20 cellular contexts compared by ENCODE assay signal in the genomic region with DNA sequence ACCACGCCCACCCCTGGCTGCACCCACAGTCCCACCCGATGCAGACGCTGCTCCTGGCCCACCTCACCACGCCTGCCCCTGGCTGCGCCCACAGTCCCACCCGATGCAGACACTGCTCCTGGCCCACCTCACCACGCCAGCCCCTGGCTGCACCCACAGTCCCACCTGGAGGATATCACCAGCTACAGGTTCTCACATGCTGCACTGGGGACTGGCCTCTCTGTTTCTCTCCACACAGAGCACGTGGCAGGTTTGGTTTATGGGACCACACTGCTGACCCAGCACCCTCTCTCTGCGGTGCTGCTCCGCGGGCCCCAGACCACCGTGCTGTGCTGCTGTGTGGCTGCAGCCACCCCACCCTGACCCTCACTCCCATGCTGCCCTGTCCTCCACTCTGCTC.
A peak's percentile ranks its signal among the peaks of the same experiment; 100 is the strongest.
DNase-seq lines count a peak whose midpoint lies in the region; ATAC-seq and TF ChIP-seq lines count a peak whose summit lies in the region.
"Had no signal": no experiment of that assay in that cellular context is flagged by ENCODE, and none has a peak within 500 bp of the region (broad histone marks: within the 10 kb centered on the region; RNA-seq: fewer than 3 reads in every experiment).

No MANE protein-coding gene starts in this region.

- H3K4me3 ChIP-seq in coronary artery (no peak overlapping the region), neuronal stem cell (ENCODE audit: low read length in 2 of 2) (no peak overlapping the region)

- H4K91ac ChIP-seq in neuronal stem cell (ENCODE audit: low read depth, low read length, poor library complexity) = peak overlapping the region; percentile 82

- H3K18ac ChIP-seq in neuronal stem cell (ENCODE audit: low read length) = peak overlapping the region; percentile 75

- no peak overlapping the region for H3K4ac ChIP-seq in neuronal stem cell (ENCODE audit: low read length)

- BruUV-seq in Calu3 (replicated peaks; lab: Mats Ljungman, UMichigan) = no TSS peak

- no peak overlapping the region for H2AFZ ChIP-seq in neuronal stem cell (ENCODE audit: low read length)

- H2BK120ac ChIP-seq in neuronal stem cell (ENCODE audit: low read depth, low read length) = peak overlapping the region; percentile 24

- no peak overlapping the region for H3K27ac Mint-ChIP-seq in natural killer cell treated with Interleukin-12 subunit alpha and Interleukin-12 subunit beta and Interleukin-15 and Interleukin-18, amount 100 ng/mL, for 72 hours
- H3K27ac Mint-ChIP-seq in natural killer cell = no peak overlapping the region
- no peak overlapping the region for H3K27ac Mint-ChIP-seq in Calu3 (ENCODE audit: unreplicated experiment)
- H3K27ac Mint-ChIP-seq: CD8-positive, alpha-beta memory T cell had no signal

- H3K23ac ChIP-seq in neuronal stem cell (ENCODE audit: low read depth, low read length, poor library complexity) = no peak overlapping the region

- peak overlapping the region; percentile 99 for H2BK12ac ChIP-seq in neuronal stem cell (ENCODE audit: low read length)

- H3K36me3 ChIP-seq in neuronal stem cell (replicated peaks in 1 of 2; ENCODE audit: control insufficient read depth in 2 of 2, insufficient read depth in 2 of 2, low read length in 2 of 2) = no peaks in the 10 kb centered on the region

- H3K36me3 Mint-ChIP-seq in natural killer cell treated with Interleukin-12 subunit alpha and Interleukin-12 subunit beta and Interleukin-15 and Interleukin-18, amount 100 ng/mL, for 72 hours = no peaks in the 10 kb centered on the region
- H3K36me3 Mint-ChIP-seq in natural killer cell (no peaks in the 10 kb centered on the region), Calu3 (ENCODE audit: insufficient read depth, unreplicated experiment) (no peaks in the 10 kb centered on the region)

- peak; percentile 13 for DNase-seq in natural killer cell treated with Interleukin-12 subunit alpha and Interleukin-12 subunit beta and Interleukin-15 and Interleukin-18, amount 100 ng/mL, for 72 hours (ENCODE audit: low spot score)
- DNase-seq in natural killer cell (no peak), coronary artery (ENCODE audit: low spot score) (peak; percentile 38), neuronal stem cell (ENCODE audit: low spot score) (no peak), ureter (ENCODE audit: low spot score) (peak; percentile 30), Calu3 (no peak)
- no peak for DNase-seq in activated CD4-positive, alpha-beta T cell treated with anti-CD3 and anti-CD28 coated beads, Interleukin-2, amount 50 U/mL, for 48 hours
- DNase-seq: ACHN, C1 segment of cervical spinal cord, DMS79, GOT3, MV-4-11, NCI-H187, NCI-H2107, NCI-H524, NCI-H82, SIG-M5 had no signal

- intact Hi-C loops in natural killer cell (cut with micrococcal nuclease) (no loop called here), Calu3 (cut with micrococcal nuclease; ENCODE audit: unreplicated experiment) (no loop called here)

- WGBS in neuronal stem cell (ENCODE audit: extremely low coverage in 2 of 2, insufficient read length in 2 of 2, insufficient replicate concordance in 1 of 2), 2 donors = no CpG with 5 or more reads among the region's 12 CpGs

- H2BK15ac ChIP-seq in neuronal stem cell (ENCODE audit: low read length) = peak overlapping the region; percentile 88

- ATAC-seq in natural killer cell treated with Interleukin-12 subunit alpha and Interleukin-12 subunit beta and Interleukin-15 and Interleukin-18, amount 100 ng/mL, for 72 hours = no peak
- ATAC-seq in natural killer cell = no peak

- H3K9me3 Mint-ChIP-seq in natural killer cell treated with Interleukin-12 subunit alpha and Interleukin-12 subunit beta and Interleukin-15 and Interleukin-18, amount 100 ng/mL, for 72 hours = no peaks in the 10 kb centered on the region
- H3K9me3 Mint-ChIP-seq in natural killer cell = no peaks in the 10 kb centered on the region
- H3K9me3 Mint-ChIP-seq in Calu3 (ENCODE audit: low read depth, unreplicated experiment) = peaks cover 4% of the 10 kb centered on the region

- TF ChIP-seq CTCF in natural killer cell (IDR thresholded peaks at IDR 0.05) (no peak), coronary artery (IDR thresholded peaks at IDR 0.05) (no peak), Calu3 (IDR thresholded peaks at IDR 0.05; ENCODE audit: unreplicated experiment) (no peak)

- H3K27me3 Mint-ChIP-seq in natural killer cell treated with Interleukin-12 subunit alpha and Interleukin-12 subunit beta and Interleukin-15 and Interleukin-18, amount 100 ng/mL, for 72 hours = peaks cover 9 to 12% of the 10 kb centered on the region in 2 donors
- H3K27me3 Mint-ChIP-seq in natural killer cell (ENCODE audit: low read depth in 2 of 2) (peaks cover 12% of the 10 kb centered on the region in 2 donors), Calu3 (ENCODE audit: unreplicated experiment) (peaks cover 2% of the 10 kb centered on the region)

- CTCF ChIA-PET in Calu3 (lab: Charles Lee) = no interaction called here

- peaks cover 0 to 4% of the 10 kb centered on the region in 2 donors for H3K4me1 Mint-ChIP-seq in natural killer cell treated with Interleukin-12 subunit alpha and Interleukin-12 subunit beta and Interleukin-15 and Interleukin-18, amount 100 ng/mL, for 72 hours (ENCODE audit: low read depth in 2 of 2)
- H3K4me1 Mint-ChIP-seq in natural killer cell = peaks cover 0 to 4% of the 10 kb centered on the region in 2 donors
- no peaks in the 10 kb centered on the region for H3K4me1 Mint-ChIP-seq in Calu3 (ENCODE audit: low read depth, unreplicated experiment)

- peaks cover 0 to 35% (median 0%) of the 10 kb centered on the region in 3 experiments for H3K27me3 ChIP-seq in neuronal stem cell (ENCODE audit: control insufficient read depth in 3 of 3, insufficient read depth in 3 of 3, low read depth in 1 of 3, low read length in 3 of 3)

- no peaks in the 10 kb centered on the region for H3K79me1 ChIP-seq in neuronal stem cell (ENCODE audit: low read depth, low read length)

- peak overlapping the region; percentile 20 for H2AK5ac ChIP-seq in neuronal stem cell (ENCODE audit: low read depth, low read length)

- peak overlapping the region; percentile 66 for H2BK5ac ChIP-seq in neuronal stem cell (ENCODE audit: low read length)

- no peak overlapping the region for H3K14ac ChIP-seq in neuronal stem cell (ENCODE audit: low read length)

- no peak overlapping the region for H3K27ac ChIP-seq in coronary artery
- no peak overlapping the region for H3K27ac ChIP-seq in neuronal stem cell (replicated peaks; ENCODE audit: low read length)
- H3K27ac ChIP-seq: KMS-11, RWPE1 had no signal

- no peaks in the 10 kb centered on the region for H3K9me3 ChIP-seq in neuronal stem cell (replicated peaks in 1 of 2; ENCODE audit: control insufficient read depth in 2 of 2, insufficient read depth in 1 of 2, low read depth in 1 of 2, low read length in 2 of 2)

- peaks cover 17 to 31% of the 10 kb centered on the region in 2 donors for H3K4me1 ChIP-seq in neuronal stem cell (ENCODE audit: control insufficient read depth in 2 of 2, insufficient read depth in 1 of 2, low read depth in 1 of 2, low read length in 2 of 2)

- H3K9ac ChIP-seq in neuronal stem cell (ENCODE audit: low read depth, low read length, poor library complexity) = no peak overlapping the region
- H3K9ac ChIP-seq: KMS-11 had no signal

- H3K4me2 ChIP-seq in neuronal stem cell (ENCODE audit: insufficient read depth, low read length, poor library complexity, severe bottlenecking) = no peak overlapping the region
- H3K4me2 ChIP-seq: KMS-11 had no signal

- no peak overlapping the region for H3K4me3 Mint-ChIP-seq in natural killer cell treated with Interleukin-12 subunit alpha and Interleukin-12 subunit beta and Interleukin-15 and Interleukin-18, amount 100 ng/mL, for 72 hours
- H3K4me3 Mint-ChIP-seq in natural killer cell = no peak overlapping the region
- H3K4me3 Mint-ChIP-seq in Calu3 (ENCODE audit: low read depth, unreplicated experiment) = no peak overlapping the region
- H3K4me3 Mint-ChIP-seq: CD8-positive, alpha-beta memory T cell had no signal

- peak overlapping the region; percentile 10 for H4K8ac ChIP-seq in neuronal stem cell (ENCODE audit: low read depth, low read length)

Comparison
In these comparisons a context has a peak if more than half of its experiments do, and no peak if none do; other contexts are left out.
1. DNase-seq: peak in natural killer cell treated with Interleukin-12 subunit alpha and Interleukin-12 subunit beta and Interleukin-15 and Interleukin-18, amount 100 ng/mL, for 72 hours (single experiment), coronary artery (single experiment) and ureter (single experiment); none in natural killer cell (single experiment), neuronal stem cell (single experiment), Calu3 (single experiment) and activated CD4-positive, alpha-beta T cell treated with anti-CD3 and anti-CD28 coated beads, Interleukin-2, amount 50 U/mL, for 48 hours (0 of 2).